Comparison of ENCODE assay signal across 9 cellular contexts in the genomic region with DNA sequence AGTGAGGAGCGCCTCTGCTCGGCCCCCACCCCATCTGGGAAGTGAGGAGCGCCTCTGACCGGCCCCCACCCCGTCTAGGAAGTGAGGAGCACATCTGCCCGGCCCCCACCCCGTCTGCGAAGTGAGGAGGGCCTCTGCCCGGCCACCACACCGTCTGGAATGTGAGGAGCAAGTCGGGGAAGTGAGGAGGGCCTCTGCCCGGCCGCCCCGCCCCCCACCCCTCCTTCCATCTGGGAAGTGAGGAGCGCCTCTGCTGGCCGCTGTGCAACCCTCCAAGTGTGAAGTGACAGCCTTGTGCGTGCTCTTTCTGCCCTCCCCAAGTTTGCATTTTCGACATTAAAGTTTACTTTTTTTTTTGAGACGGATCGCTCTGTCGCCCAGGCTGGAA. TPM values are rescaled to one million over a fixed set of nuclear protein-coding genes. Genes with fewer than 3 reads are reported as not detected.
DNase-seq lines count a peak whose midpoint lies in the region; ATAC-seq and TF ChIP-seq lines count a peak whose summit lies in the region.
"Had no signal": no experiment of that assay in that cellular context is flagged by ENCODE, and none has a peak within 500 bp of the region (broad histone marks: within the 10 kb centered on the region; RNA-seq: fewer than 3 reads in every experiment).

No MANE protein-coding gene starts in this region.

- H3K4me3 ChIP-seq in right lobe of liver: peak overlapping the region in 2 of 3 donors; percentile 19 to 31

- H3K4me1 ChIP-seq in right lobe of liver: peaks cover 0 to 8% (median 0%) of the 10 kb centered on the region in 4 donors

- no peaks in the 10 kb centered on the region for H3K36me3 ChIP-seq in right lobe of liver

- no peak for ATAC-seq in right lobe of liver
- ATAC-seq in GM19351 (IDR thresholded peaks at IDR 0.05; ENCODE audit: unreplicated experiment): no peak
- no peak for ATAC-seq in HG03196 (IDR thresholded peaks at IDR 0.05; ENCODE audit: unreplicated experiment)

- H3K27me3 ChIP-seq in right lobe of liver: no peaks in the 10 kb centered on the region

- 28% methylated on average over 6 of the region's 21 CpGs for WGBS in right lobe of liver (ENCODE audit: insufficient coverage, low coverage, low lambda C conversion rate, missing lambda C conversion rate)

- no peaks in the 10 kb centered on the region for H3K9me3 ChIP-seq in right lobe of liver

- no peak for TF ChIP-seq POLR2A in right lobe of liver (IDR thresholded peaks at IDR 0.05)

- peak in 1 of 4 donors; percentile 18 for TF ChIP-seq CTCF in right lobe of liver (IDR thresholded peaks at IDR 0.05)

- no peak overlapping the region for H3K27ac ChIP-seq in right lobe of liver

- peak; percentile 10 for DNase-seq in stimulated activated CD4-positive, alpha-beta T cell treated with anti-CD3 and anti-CD28 coated beads, Interleukin-4, amount 100 ng/mL, for 24 hours
- no peak for DNase-seq in stimulated activated CD4-positive, alpha-beta T cell treated with anti-CD3 and anti-CD28 coated beads, Interleukin-12 subunit alpha, Interleukin-12 subunit beta, amount 100 ng/mL, for 4 hours
- DNase-seq in ecto neural progenitor cell (ENCODE audit: low spot score) (peak; percentile 87), right lobe of liver (peak in 1 of 3 donors; percentile 26), H4 (ENCODE audit: low spot score) (no peak), NCI-H1694 (lab: John Stamatoyannopoulos, UW) (no peak)
- DNase-seq: CD8-positive, alpha-beta memory T cell had no signal

- intact Hi-C loops in right lobe of liver (cut with DNase I): no loop called here

RNA-seq across cellular contexts. Expression of a gene that starts 5.1 kb away (rescaled TPM):
- total RNA-seq in right lobe of liver: 10 to 100 TPM; 19.6 to 34.7 (median 25.9) TPM
- 24.5 and 31.9 TPM in 2 replicates for total RNA-seq in H4 (2014; rRNA removed; shearing (Covaris generic))

Comparison
In these comparisons a context has a peak if more than half of its experiments do, and no peak if none do; other contexts are left out.
1. DNase-seq: peak in stimulated activated CD4-positive, alpha-beta T cell treated with anti-CD3 and anti-CD28 coated beads, Interleukin-4, amount 100 ng/mL, for 24 hours (single experiment) and ecto neural progenitor cell (single experiment); none in stimulated activated CD4-positive, alpha-beta T cell treated with anti-CD3 and anti-CD28 coated beads, Interleukin-12 subunit alpha, Interleukin-12 subunit beta, amount 100 ng/mL, for 4 hours (single experiment), H4 (single experiment) and NCI-H1694 (single experiment).